In genomic region chr3:87227835-87228144, GRCh38 we compare ENCODE assay signal across 8 cellular contexts. TPM values are rescaled to one million over a fixed set of nuclear protein-coding genes. Genes with fewer than 3 reads are reported as not detected.
A peak's percentile ranks its signal among the peaks of the same experiment; 100 is the strongest.
DNase-seq lines count a peak whose midpoint lies in the region; ATAC-seq and TF ChIP-seq lines count a peak whose summit lies in the region.

No MANE protein-coding gene starts in this region.

- ATAC-seq in CD4-positive, alpha-beta T cell (ENCODE audit: poor library complexity), result no peak
- peak; percentile 3 for ATAC-seq in GM21786 (IDR thresholded peaks at IDR 0.05; ENCODE audit: unreplicated experiment)

- peaks cover 15 to 59% (median 42%) of the 10 kb centered on the region in 6 donors for H3K4me1 ChIP-seq in spleen

- peak overlapping the region; percentile 92 for H3K9ac ChIP-seq in SK-N-MC (ENCODE audit: insufficient read length)

- H3K9me3 ChIP-seq in CD4-positive, alpha-beta T cell (ENCODE audit: control insufficient read depth, low read length), result no peaks in the 10 kb centered on the region
- H3K9me3 ChIP-seq in SK-N-MC (ENCODE audit: low read depth, low read length) (no peaks in the 10 kb centered on the region), spleen (no peaks in the 10 kb centered on the region)

- no peak for TF ChIP-seq CTCF in CD4-positive, alpha-beta T cell (IDR thresholded peaks at IDR 0.05)
- TF ChIP-seq CTCF in foreskin fibroblast (IDR thresholded peaks at IDR 0.05; ENCODE audit: low read depth, low read length) (no peak), spleen (IDR thresholded peaks at IDR 0.05 in 8 of 11, conservative IDR thresholded peaks at IDR 0.05 in 3 of 11) (no peak)

- peaks cover 3% of the 10 kb centered on the region for H3K27me3 ChIP-seq in CD4-positive, alpha-beta T cell (ENCODE audit: control insufficient read depth, insufficient read depth, low read length)
- H3K27me3 ChIP-seq in spleen (replicated peaks in 1 of 7), result peaks cover 0 to 6% (median 0%) of the 10 kb centered on the region in 7 donors

- peak overlapping the region; percentile 93 for H3K27ac Mint-ChIP-seq in CD4-positive, alpha-beta T cell

- H3K4me3 ChIP-seq in SK-N-MC, result peak overlapping the region; percentile 97
- H3K4me3 ChIP-seq in foreskin fibroblast (ENCODE audit: low read depth in 1 of 2, low read length in 2 of 2), result peak overlapping the region; percentile 94 to 97
- H3K4me3 ChIP-seq in spleen, result peak overlapping the region; percentile 60 to 91 (median 78)

- H3K27ac ChIP-seq in CD4-positive, alpha-beta T cell (ENCODE audit: low read depth, low read length), result peak overlapping the region; percentile 65
- H3K27ac ChIP-seq in SK-N-MC (no peak overlapping the region), spleen (peak overlapping the region; percentile 69 to 95 (median 92))

- CTCF ChIA-PET in CD4-positive, alpha-beta T cell (lab: Charles Lee), result no interaction called here

- H3K27me3 Mint-ChIP-seq in CD4-positive, alpha-beta T cell, result peaks cover 8% of the 10 kb centered on the region

- peak overlapping the region; percentile 97 for H3K4me3 Mint-ChIP-seq in CD4-positive, alpha-beta T cell

- 0 to 4% (median 1%) methylated on average over 3 of the region's 3 CpGs for WGBS in spleen, 5 donors

- peaks cover 18% of the 10 kb centered on the region for H3K36me3 Mint-ChIP-seq in CD4-positive, alpha-beta T cell (ENCODE audit: low read depth)

- H3K36me3 ChIP-seq in SK-N-MC (ENCODE audit: insufficient read depth, low read length) (peaks cover 5% of the 10 kb centered on the region), spleen (no peaks in the 10 kb centered on the region)

- DNase-seq in CD4-positive, alpha-beta T cell, result no peak
- DNase-seq in SK-N-MC (ENCODE audit: low read depth, low spot score) (no peak), foreskin fibroblast (no peak), spleen (no peak), NCI-H446 (lab: John Stamatoyannopoulos, UW) (no peak), HUDEP-2 (lab: John Stamatoyannopoulos, UW; ENCODE audit: unreplicated experiment in 76 of 76) (no peak), SW480 (ENCODE audit: low spot score) (no peak)

- peaks cover 58% of the 10 kb centered on the region for H3K4me1 Mint-ChIP-seq in CD4-positive, alpha-beta T cell (ENCODE audit: low read depth)

- H3K9me3 Mint-ChIP-seq in CD4-positive, alpha-beta T cell, result peaks cover 2% of the 10 kb centered on the region

- POLR2A ChIA-PET in CD4-positive, alpha-beta T cell (lab: Charles Lee), result interaction anchor here (1.0 to 1.5 kb wide), 4 partner anchors 31 to 923 kb away, joined by 3 to 12 read pairs (median 4); partner anchors contain the start of genes C3orf38 and ZNF654

- no peak for TF ChIP-seq POLR2A in spleen (IDR thresholded peaks at IDR 0.05)

- intact Hi-C loops in CD4-positive, alpha-beta T cell (cut with DNase I, micrococcal nuclease), result loop anchor here in 1 of 2 experiments (2.0 to 5.0 kb wide), 2 partner anchors 831 to 920 kb away; partner anchors contain the start of genes C3orf38, CGGBP1 and ZNF654
- intact Hi-C loops in spleen (cut with DNase I; ENCODE audit: low total_unique reads), result no loop called here

RNA-seq across cellular contexts. Expression of gene CHMP2B, which starts 0.7 kb away (rescaled TPM):
- total RNA-seq in CD4-positive, alpha-beta T cell, result 10 to 100 TPM; 24.7 to 31.5 TPM
- total RNA-seq in spleen, result 10 to 100 TPM; 30.1 to 39.2 (median 34.8) TPM
- polyA plus RNA-seq in spleen, result 10 to 100 TPM; 14.7 to 23.3 (median 18.0) TPM

RNA-seq across cellular contexts. Expression of gene POU1F1, which starts 48.6 kb away (rescaled TPM):
- total RNA-seq in CD4-positive, alpha-beta T cell, result not detected
- total RNA-seq in spleen, result not detected
- polyA plus RNA-seq in spleen, result not detected
